Comparison of ENCODE assay signal across 22 cellular contexts in genomic region chr11:113563766-113564165, GRCh38.
A peak's percentile ranks its signal among the peaks of the same experiment; 100 is the strongest.
DNase-seq lines count a peak whose midpoint lies in the region; ATAC-seq and TF ChIP-seq lines count a peak whose summit lies in the region.
"Had no signal": no experiment of that assay in that cellular context is flagged by ENCODE, and none has a peak within 500 bp of the region (broad histone marks: within the 10 kb centered on the region; RNA-seq: fewer than 3 reads in every experiment).

No MANE protein-coding gene starts in this region.

- DNase-seq in ELR (ENCODE audit: low read depth) (peak; percentile 42), NCI-H146 treated with DMSO at 0.1 percent for 48 hours (lab: John Stamatoyannopoulos, UW; ENCODE audit: unreplicated experiment) (peak; percentile 9), neural crest cell (ENCODE audit: low read depth, low spot score) (no peak), SW480 (ENCODE audit: low spot score) (no peak)
- no peak for DNase-seq in stimulated activated CD8-positive, alpha-beta memory T cell treated with anti-CD3 and anti-CD28 coated beads, Interleukin-4, amount 100 ng/mL, for 48 hours
- DNase-seq: CD4-positive, alpha-beta memory T cell; DMS153; GF-D8; KG1; MV-4-11; NCI-H1436; NCI-H2029 treated with DMSO at 0.1 percent for 48 hours; NCI-H774; OCI-M1; RPMI8226; SJCRH30 had no signal

- peak overlapping the region in 1 of 5 experiments; percentile 44 for H3K4me3 Mint-ChIP-seq in brain
- H3K4me3 Mint-ChIP-seq in neural crest cell = no peak overlapping the region
- H3K4me3 Mint-ChIP-seq: CD4-positive, alpha-beta memory T cell; GM23338 had no signal

- no peaks in the 10 kb centered on the region for H3K9me3 Mint-ChIP-seq in brain
- H3K9me3 Mint-ChIP-seq in neural crest cell = no peaks in the 10 kb centered on the region
- H3K9me3 Mint-ChIP-seq: CD4-positive, alpha-beta memory T cell; GM23338 had no signal

- H3K27me3 Mint-ChIP-seq in brain = peaks cover 3% of the 10 kb centered on the region
- no peaks in the 10 kb centered on the region for H3K27me3 Mint-ChIP-seq in neural crest cell (ENCODE audit: low read depth)

- ATAC-seq in HG02870 (IDR thresholded peaks at IDR 0.05; ENCODE audit: unreplicated experiment) = no peak
- no peak for ATAC-seq in HG03342 (IDR thresholded peaks at IDR 0.05; ENCODE audit: unreplicated experiment)
- ATAC-seq: HCT116, HepG2 had no signal

- H3K4me1 Mint-ChIP-seq in brain = peaks cover 44% of the 10 kb centered on the region
- H3K4me1 Mint-ChIP-seq in neural crest cell = peaks cover 25% of the 10 kb centered on the region
- H3K4me1 Mint-ChIP-seq: CD4-positive, alpha-beta memory T cell had no signal

- H3K27ac Mint-ChIP-seq in brain (peak overlapping the region in 4 of 5 experiments; percentile 40 to 94 (median 58)), neural crest cell (ENCODE audit: unreplicated experiment) (peak overlapping the region; percentile 51)
- H3K27ac Mint-ChIP-seq: CD4-positive, alpha-beta memory T cell; GM23338 had no signal

- no peak for TF ChIP-seq CTCF in brain (conservative IDR thresholded peaks at IDR 0.05)
- TF ChIP-seq CTCF in neural crest cell (conservative IDR thresholded peaks at IDR 0.05) = no peak

- H3K36me3 Mint-ChIP-seq in brain (no peaks in the 10 kb centered on the region), neural crest cell (ENCODE audit: low read depth) (no peaks in the 10 kb centered on the region)
- H3K36me3 Mint-ChIP-seq: CD4-positive, alpha-beta memory T cell had no signal

Comparison
In these comparisons a context has a peak if more than half of its experiments do, and no peak if none do; other contexts are left out.
1. DNase-seq: peak in ELR (single experiment) and NCI-H146 treated with DMSO at 0.1 percent for 48 hours (single experiment); none in neural crest cell (single experiment), SW480 (single experiment) and stimulated activated CD8-positive, alpha-beta memory T cell treated with anti-CD3 and anti-CD28 coated beads, Interleukin-4, amount 100 ng/mL, for 48 hours (single experiment).